1 cellular context compared by ENCODE assay signal in genomic region chr3:177359601-177360357, GRCh38.
TF ChIP-seq lines count a peak whose summit lies in the region.

No MANE protein-coding gene starts in this region.

TF ChIP-seq in SK-N-SH, 30 proteins besides CTCF, POLR2A, EP300 and RAD21 (continued from another document):
- peak; percentile 28; the same call in 1 of the 2 replicates for TF ChIP-seq USF1 (IDR thresholded peaks at IDR 0.05; ENCODE audit: borderline replicate concordance, low read depth)
- peak; percentile 72 for TF ChIP-seq SMC3 (IDR thresholded peaks at IDR 0.05; ENCODE audit: low read depth, low read length)
- peak; percentile 94 for TF ChIP-seq RXRA (IDR thresholded peaks at IDR 0.05; ENCODE audit: borderline replicate concordance, low read depth)
- TF ChIP-seq ELF1 (IDR thresholded peaks at IDR 0.05): no peak; the same call in 1 of the 2 replicates
- TF ChIP-seq POLR2AphosphoS5 (IDR thresholded peaks at IDR 0.05; ENCODE audit: low read depth, low read length): peak; percentile 74; the same call in 1 of the 2 replicates
- TF ChIP-seq, protein P1, sequence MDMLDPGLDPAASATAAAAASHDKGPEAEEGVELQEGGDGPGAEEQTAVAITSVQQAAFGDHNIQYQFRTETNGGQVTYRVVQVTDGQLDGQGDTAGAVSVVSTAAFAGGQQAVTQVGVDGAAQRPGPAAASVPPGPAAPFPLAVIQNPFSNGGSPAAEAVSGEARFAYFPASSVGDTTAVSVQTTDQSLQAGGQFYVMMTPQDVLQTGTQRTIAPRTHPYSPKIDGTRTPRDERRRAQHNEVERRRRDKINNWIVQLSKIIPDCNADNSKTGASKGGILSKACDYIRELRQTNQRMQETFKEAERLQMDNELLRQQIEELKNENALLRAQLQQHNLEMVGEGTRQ (IDR thresholded peaks at IDR 0.05; ENCODE audit: borderline replicate concordance, low read depth, low read length): no peak
- peak; percentile 96 for TF ChIP-seq JUND (IDR thresholded peaks at IDR 0.05)
- TF ChIP-seq TEAD4 (IDR thresholded peaks at IDR 0.05; ENCODE audit: borderline replicate concordance, insufficient read depth): peak; percentile 87; the same call in 1 of the 2 replicates
- TF ChIP-seq IRF3 (IDR thresholded peaks at IDR 0.05; ENCODE audit: low read depth, low read length): no peak
- TF ChIP-seq EZH2phosphoT487 (IDR thresholded peaks at IDR 0.05; ENCODE audit: borderline replicate concordance, low read depth): no peak
- peak; percentile 43; the same call in 1 of the 2 replicates for TF ChIP-seq RFX5 (IDR thresholded peaks at IDR 0.05; ENCODE audit: low read length)
- peak; percentile 94 for TF ChIP-seq GATA2 (CRISPR knock-in tag; IDR thresholded peaks at IDR 0.05)
- TF ChIP-seq YY1 (IDR thresholded peaks at IDR 0.05; ENCODE audit: low read depth): peak; percentile 67
- peak; percentile 96 for TF ChIP-seq TCF12 (IDR thresholded peaks at IDR 0.05)
- peak; percentile 80 for TF ChIP-seq FOSL2 (IDR thresholded peaks at IDR 0.05; ENCODE audit: borderline replicate concordance, low read depth)
- TF ChIP-seq, protein P2, sequence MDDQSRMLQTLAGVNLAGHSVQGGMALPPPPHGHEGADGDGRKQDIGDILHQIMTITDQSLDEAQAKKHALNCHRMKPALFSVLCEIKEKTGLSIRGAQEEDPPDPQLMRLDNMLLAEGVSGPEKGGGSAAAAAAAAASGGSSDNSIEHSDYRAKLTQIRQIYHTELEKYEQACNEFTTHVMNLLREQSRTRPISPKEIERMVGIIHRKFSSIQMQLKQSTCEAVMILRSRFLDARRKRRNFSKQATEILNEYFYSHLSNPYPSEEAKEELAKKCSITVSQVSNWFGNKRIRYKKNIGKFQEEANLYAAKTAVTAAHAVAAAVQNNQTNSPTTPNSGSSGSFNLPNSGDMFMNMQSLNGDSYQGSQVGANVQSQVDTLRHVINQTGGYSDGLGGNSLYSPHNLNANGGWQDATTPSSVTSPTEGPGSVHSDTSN (IDR thresholded peaks at IDR 0.05): peak; percentile 91
